Comparison of ENCODE assay signal across 10 cellular contexts in genomic region chr18:54684786-54685185, GRCh38.
DNase-seq lines count a peak whose midpoint lies in the region; ATAC-seq, FAIRE-seq and TF ChIP-seq lines count a peak whose summit lies in the region.
"Had no signal": no experiment of that assay in that cellular context is flagged by ENCODE, and none has a peak within 500 bp of the region (broad histone marks: within the 10 kb centered on the region; RNA-seq: fewer than 3 reads in every experiment).

No MANE protein-coding gene starts in this region.

- no peak overlapping the region for H3K4me3 ChIP-seq in SK-N-SH (ENCODE audit: low read depth in 2 of 2, low read length in 1 of 2)
- no peak overlapping the region for H3K4me3 ChIP-seq in brain microvascular endothelial cell (ENCODE audit: low read depth, low read length)

- TF ChIP-seq CTCF in SK-N-SH (IDR thresholded peaks at IDR 0.05) = no peak
- no peak for TF ChIP-seq CTCF in brain microvascular endothelial cell (IDR thresholded peaks at IDR 0.05; ENCODE audit: low read depth, low read length, missing control alignments)

- H3K27me3 ChIP-seq in SK-N-SH (ENCODE audit: insufficient read depth) (no peaks in the 10 kb centered on the region), brain microvascular endothelial cell (replicated peaks) (no peaks in the 10 kb centered on the region)

- CTCF ChIA-PET in SK-N-SH (lab: Yijun Ruan, JAX) = interaction anchor here (1.4 to 1.8 kb wide), 2 partner anchors 13 to 299 kb away, joined by 6 to 14 read pairs; no protein-coding TSS in a partner anchor

- H3K4me2 ChIP-seq in SK-N-SH = no peak overlapping the region

- ATAC-seq in SK-N-SH treated with all-trans-retinoic acid at 6 μM for 48 hours (no peak), HG02970 (IDR thresholded peaks at IDR 0.05; ENCODE audit: low FRiP score, unreplicated experiment) (no peak)
- ATAC-seq: T-helper 17 cell had no signal

- no peaks in the 10 kb centered on the region for H3K9me3 ChIP-seq in SK-N-SH

- 90% methylated on average over 6 of the region's 6 CpGs for WGBS in SK-N-SH (ENCODE audit: low lambda C conversion rate)

- POLR2A ChIA-PET in SK-N-SH (lab: Yijun Ruan, JAX) = interaction anchor here (0.6 kb wide), 1 partner anchor 388 kb away, joined by 3 read pairs; no protein-coding TSS in a partner anchor

- no peak overlapping the region for H2AFZ ChIP-seq in SK-N-SH (ENCODE audit: low read depth)

- H3K4me1 ChIP-seq in SK-N-SH (ENCODE audit: control insufficient read depth in 1 of 2, insufficient read depth in 2 of 2, low read depth in 1 of 2, low read length in 1 of 2) = peaks cover 4% of the 10 kb centered on the region in 2 experiments; a peak in 2 of 4 replicates

- TF ChIP-seq RAD21 in SK-N-SH (IDR thresholded peaks at IDR 0.05; ENCODE audit: low read length) = no peak

- no peaks in the 10 kb centered on the region for H3F3A ChIP-seq in SK-N-SH (replicated peaks; ENCODE audit: insufficient read depth)

- H3K36me3 ChIP-seq in SK-N-SH (replicated peaks in 1 of 2; ENCODE audit: control insufficient read depth in 1 of 2, insufficient read depth in 2 of 2, low read length in 1 of 2) = no peaks in the 10 kb centered on the region
- no peaks in the 10 kb centered on the region for H3K36me3 ChIP-seq in brain microvascular endothelial cell (replicated peaks)

- peak; percentile 8 for DNase-seq in SK-N-SH
- peak; percentile 66 for DNase-seq in brain microvascular endothelial cell
- peak; percentile 48 for DNase-seq in iris pigment epithelial cell (ENCODE audit: low read depth)
- DNase-seq in urothelium cell line (ENCODE audit: low spot score) = peak; percentile 37
- no peak for DNase-seq in activated CD4-positive, alpha-beta T cell treated with anti-CD3 and anti-CD28 coated beads for 4 hours
- no peak for DNase-seq in activated CD4-positive, alpha-beta T cell treated with anti-CD3 and anti-CD28 coated beads, Interleukin-2, amount 50 U/mL, for 1 hour
- DNase-seq: NCI-H1105 treated with DMSO at 0.1 percent for 48 hours, T-helper 17 cell had no signal

- no peaks in the 10 kb centered on the region for H3K79me2 ChIP-seq in SK-N-SH (ENCODE audit: insufficient read depth)

- H3K9me2 ChIP-seq in SK-N-SH = no peaks in the 10 kb centered on the region

- H3K27ac ChIP-seq in SK-N-SH (ENCODE audit: low read depth in 2 of 2, low read length in 1 of 2) = no peak overlapping the region
- no peak overlapping the region for H3K27ac ChIP-seq in brain microvascular endothelial cell

- in situ Hi-C loops in brain microvascular endothelial cell (cut with HindIII; ENCODE audit: low pct_ligation_motif_present, low sequenced_read_pairs) = no loop called here

- no peaks in the 10 kb centered on the region for H4K20me1 ChIP-seq in SK-N-SH (ENCODE audit: insufficient read depth)

- no peak for TF ChIP-seq EP300 in SK-N-SH (IDR thresholded peaks at IDR 0.05; ENCODE audit: borderline replicate concordance in 1 of 2, low read depth in 1 of 2, low read length in 1 of 2)

- FAIRE-seq in urothelium cell line (lab: Jason Lieb, UNC) = no peak

- H3K9ac ChIP-seq in SK-N-SH = no peak overlapping the region

TF ChIP-seq in SK-N-SH, 30 proteins besides CTCF, POLR2A, EP300 and RAD21:
- no peak for TF ChIP-seq ELF1 (IDR thresholded peaks at IDR 0.05)
- no peak for TF ChIP-seq YY1 (IDR thresholded peaks at IDR 0.05; ENCODE audit: low read depth)
- TF ChIP-seq TCF12 (IDR thresholded peaks at IDR 0.05) = no peak
- TF ChIP-seq MAX (IDR thresholded peaks at IDR 0.05; ENCODE audit: low read depth) = no peak
- no peak for TF ChIP-seq MEF2A (IDR thresholded peaks at IDR 0.05; ENCODE audit: borderline replicate concordance, low read depth)
- TF ChIP-seq JUND (IDR thresholded peaks at IDR 0.05) = no peak
- TF ChIP-seq POLR2AphosphoS5 (IDR thresholded peaks at IDR 0.05; ENCODE audit: low read depth, low read length) = no peak
- TF ChIP-seq FOXJ3 (CRISPR knock-in tag; IDR thresholded peaks at IDR 0.05) = no peak
- TF ChIP-seq TAF1 (IDR thresholded peaks at IDR 0.05; ENCODE audit: borderline replicate concordance, low read depth, low read length) = no peak
- TF ChIP-seq FOXM1 (IDR thresholded peaks at IDR 0.05; ENCODE audit: low read depth) = no peak
- no peak for TF ChIP-seq MXI1 (IDR thresholded peaks at IDR 0.05; ENCODE audit: low read depth, low read length)
- TF ChIP-seq ZBTB33 (IDR thresholded peaks at IDR 0.05; ENCODE audit: borderline replicate concordance, low read depth) = no peak
- TF ChIP-seq NFIC (IDR thresholded peaks at IDR 0.05; ENCODE audit: borderline replicate concordance) = no peak
- no peak for TF ChIP-seq SMC3 (IDR thresholded peaks at IDR 0.05; ENCODE audit: low read depth, low read length)
- TF ChIP-seq GABPA (IDR thresholded peaks at IDR 0.05; ENCODE audit: low read depth) = no peak
- no peak for TF ChIP-seq GATA2 (CRISPR knock-in tag; IDR thresholded peaks at IDR 0.05)
- TF ChIP-seq EZH2phosphoT487 (IDR thresholded peaks at IDR 0.05; ENCODE audit: borderline replicate concordance, low read depth) = no peak
TF ChIP-seq in SK-N-SH: peak in this region for 0.

TF ChIP-seq in SK-N-SH treated with all-trans-retinoic acid at 6 μM for 48 hours, 23 proteins besides CTCF, POLR2A, EP300 and RAD21:
- no peak for TF ChIP-seq ISL1 (CRISPR knock-in tag; IDR thresholded peaks at IDR 0.05)
- TF ChIP-seq RARB (CRISPR knock-in tag; IDR thresholded peaks at IDR 0.05) = no peak
- TF ChIP-seq ZNF8 (CRISPR knock-in tag; IDR thresholded peaks at IDR 0.05) = no peak
- TF ChIP-seq CSDC2 (CRISPR knock-in tag; IDR thresholded peaks at IDR 0.05) = no peak
- no peak for TF ChIP-seq ARNTL (CRISPR knock-in tag; IDR thresholded peaks at IDR 0.05; ENCODE audit: borderline replicate concordance, low read depth)
- TF ChIP-seq GLIS3 (CRISPR knock-in tag; IDR thresholded peaks at IDR 0.05) = no peak
- no peak for TF ChIP-seq POU6F1 (CRISPR knock-in tag; IDR thresholded peaks at IDR 0.05; ENCODE audit: borderline replicate concordance, low read depth)
- TF ChIP-seq TOX (CRISPR knock-in tag; IDR thresholded peaks at IDR 0.05; ENCODE audit: borderline replicate concordance) = no peak

Comparison
In these comparisons a context has a peak if more than half of its experiments do, and no peak if none do; other contexts are left out.
1. DNase-seq: peak in SK-N-SH (single experiment), brain microvascular endothelial cell (single experiment), iris pigment epithelial cell (single experiment) and urothelium cell line (single experiment); none in activated CD4-positive, alpha-beta T cell treated with anti-CD3 and anti-CD28 coated beads for 4 hours (0 of 2) and activated CD4-positive, alpha-beta T cell treated with anti-CD3 and anti-CD28 coated beads, Interleukin-2, amount 50 U/mL, for 1 hour (single experiment).